8 cellular contexts compared by ENCODE assay signal in the genomic region with DNA sequence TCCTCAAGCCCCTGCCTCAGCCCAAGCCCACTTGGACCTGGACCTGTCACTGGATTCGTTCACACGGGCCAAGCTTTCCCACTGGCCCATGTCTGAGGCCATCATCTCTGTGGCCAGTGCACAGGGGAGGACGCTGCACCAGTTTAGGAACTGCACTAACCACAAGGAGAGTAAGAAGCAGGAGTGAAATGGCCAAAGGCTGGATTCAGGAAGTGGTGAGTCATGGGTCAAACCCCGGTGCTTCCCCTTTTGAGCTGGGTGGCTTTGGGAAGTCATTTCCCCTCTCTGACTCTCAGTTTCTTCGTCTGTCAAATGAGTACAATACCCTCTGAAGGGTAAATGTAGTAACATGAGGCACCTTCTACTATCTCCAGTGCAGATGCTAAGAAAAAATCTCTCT.
DNase-seq lines count a peak whose midpoint lies in the region; ATAC-seq and TF ChIP-seq lines count a peak whose summit lies in the region.

No MANE protein-coding gene starts in this region.

- H3K36me3 ChIP-seq in GM23338 (ENCODE audit: insufficient read depth) (no peaks in the 10 kb centered on the region), A673 (ENCODE audit: insufficient read depth, low read length, poor library complexity, severe bottlenecking) (no peaks in the 10 kb centered on the region)

- no peak overlapping the region for H3K4me2 ChIP-seq in GM23338

- H3K4me3 Mint-ChIP-seq in stimulated activated naive B cell treated with anti-CD40 and anti-IgM and Interleukin-4, amounts not matched to agents 10 μg/mL and 1 μg/mL and 100 μg/mL, for 72 hours = no peak overlapping the region
- H3K4me3 Mint-ChIP-seq in GM23338 = no peak overlapping the region

- H3K9me3 Mint-ChIP-seq in stimulated activated naive B cell treated with anti-CD40 and anti-IgM and Interleukin-4, amounts not matched to agents 10 μg/mL and 1 μg/mL and 100 μg/mL, for 72 hours = no peaks in the 10 kb centered on the region
- no peaks in the 10 kb centered on the region for H3K9me3 Mint-ChIP-seq in GM23338

- no TSS peak for BruUV-seq in A673 (replicated peaks; lab: Mats Ljungman, UMichigan)

- H3K27ac ChIP-seq in GM23338 (ENCODE audit: low read depth) (no peak overlapping the region), A673 (ENCODE audit: low read depth, low read length, poor library complexity, severe bottlenecking) (no peak overlapping the region)

- H3K4me3 ChIP-seq in GM23338 (no peak overlapping the region), A673 (ENCODE audit: low read depth, low read length, poor library complexity, severe bottlenecking) (no peak overlapping the region)

- H3K9me3 ChIP-seq in A673 (ENCODE audit: low read depth, low read length, poor library complexity, severe bottlenecking) = no peaks in the 10 kb centered on the region

- intact Hi-C loops in head of caudate nucleus (cut with DNase I) = no loop called here
- intact Hi-C loops in A673 (cut with micrococcal nuclease; ENCODE audit: unreplicated experiment) = no loop called here

- DNase-seq in HCEC 1CT = peak; percentile 78
- DNase-seq in SK-MEL-5 (ENCODE audit: low read depth, low spot score) = peak; percentile 42
- DNase-seq in head of caudate nucleus = peak in 23 of 42 donors; percentile 19 to 65 (median 43)
- peak; percentile 27 for DNase-seq in stimulated activated naive B cell treated with anti-CD40 and anti-IgM and Interleukin-4, amounts not matched to agents 10 μg/mL and 1 μg/mL and 100 μg/mL, for 72 hours
- no peak for DNase-seq in GM23338 (ENCODE audit: low spot score)
- no peak for DNase-seq in A673 (ENCODE audit: low spot score)
- no peak for DNase-seq in iPS-NIHi7 (ENCODE audit: extremely low spot score)
- no peak for DNase-seq in putamen (ENCODE audit: low spot score)

- peaks cover 30 to 31% of the 10 kb centered on the region in 2 donors for H3K4me1 Mint-ChIP-seq in stimulated activated naive B cell treated with anti-CD40 and anti-IgM and Interleukin-4, amounts not matched to agents 10 μg/mL and 1 μg/mL and 100 μg/mL, for 72 hours
- H3K4me1 Mint-ChIP-seq in GM23338 = peaks cover 18% of the 10 kb centered on the region

- H3K27me3 ChIP-seq in GM23338 (ENCODE audit: insufficient read depth) (peaks cover 7% of the 10 kb centered on the region; the same call in 1 of the 2 replicates), A673 (replicated peaks; ENCODE audit: insufficient read depth, low read depth, low read length, poor library complexity) (peaks cover 39% of the 10 kb centered on the region)

- H3K4me1 ChIP-seq in GM23338 (ENCODE audit: insufficient read depth) (peaks cover 14% of the 10 kb centered on the region), A673 (ENCODE audit: insufficient read depth, low read length, poor library complexity, severe bottlenecking) (no peaks in the 10 kb centered on the region)

- in situ Hi-C loops in SK-MEL-5 (cut with HindIII; ENCODE audit: low pct_unique_long_range_greater_than_20kb, low sequenced_read_pairs) = no loop called here

- H3K36me3 Mint-ChIP-seq in stimulated activated naive B cell treated with anti-CD40 and anti-IgM and Interleukin-4, amounts not matched to agents 10 μg/mL and 1 μg/mL and 100 μg/mL, for 72 hours = no peaks in the 10 kb centered on the region
- H3K36me3 Mint-ChIP-seq in GM23338 (ENCODE audit: low read depth) = no peaks in the 10 kb centered on the region

- POLR2A ChIA-PET in A673 (lab: Charles Lee; ENCODE audit: low non-redundant PET) = no interaction called here

- H3K9me2 ChIP-seq in GM23338 (ENCODE audit: insufficient read depth) = no peaks in the 10 kb centered on the region

- ATAC-seq in stimulated activated naive B cell treated with anti-CD40 and anti-IgM and Interleukin-4, amounts not matched to agents 10 μg/mL and 1 μg/mL and 100 μg/mL, for 72 hours (replicated peaks) = peak; percentile 63 to 75
- no peak for ATAC-seq in GM23338

- no peaks in the 10 kb centered on the region for H3K79me2 ChIP-seq in GM23338 (replicated peaks; ENCODE audit: insufficient read depth)

- H4K20me1 ChIP-seq in GM23338 (replicated peaks; ENCODE audit: insufficient read depth) = no peaks in the 10 kb centered on the region

- CTCF ChIA-PET in A673 (lab: Charles Lee) = no interaction called here

- no peaks in the 10 kb centered on the region for H3F3A ChIP-seq in GM23338 (replicated peaks; ENCODE audit: low read depth)

- peaks cover 51 to 67% of the 10 kb centered on the region in 2 donors for H3K27me3 Mint-ChIP-seq in stimulated activated naive B cell treated with anti-CD40 and anti-IgM and Interleukin-4, amounts not matched to agents 10 μg/mL and 1 μg/mL and 100 μg/mL, for 72 hours
- peaks cover 16% of the 10 kb centered on the region for H3K27me3 Mint-ChIP-seq in GM23338 (ENCODE audit: insufficient read depth, low read depth, poor library complexity)

- no peak overlapping the region; the same call in none of the 2 replicates for H2AFZ ChIP-seq in GM23338

- TF ChIP-seq CTCF in GM23338 (conservative IDR thresholded peaks at IDR 0.05; ENCODE audit: low read depth in 2 of 2) = no peak
- no peak for TF ChIP-seq CTCF in A673 (conservative IDR thresholded peaks at IDR 0.05; ENCODE audit: low read depth, low read length)

- H3K27ac Mint-ChIP-seq in stimulated activated naive B cell treated with anti-CD40 and anti-IgM and Interleukin-4, amounts not matched to agents 10 μg/mL and 1 μg/mL and 100 μg/mL, for 72 hours = no peak overlapping the region
- H3K27ac Mint-ChIP-seq in GM23338 = no peak overlapping the region

TF ChIP-seq in GM23338, 12 proteins besides CTCF, POLR2A, EP300 and RAD21:
- TF ChIP-seq ZNF331 (CRISPR knock-in tag; IDR thresholded peaks at IDR 0.05; ENCODE audit: low read depth) = no peak
TF ChIP-seq in GM23338: peak in this region for 0.

Comparison
In these comparisons a context has a peak if more than half of its experiments do, and no peak if none do; other contexts are left out.
1. DNase-seq: peak in HCEC 1CT (single experiment), SK-MEL-5 (single experiment), head of caudate nucleus (23 of 42) and stimulated activated naive B cell treated with anti-CD40 and anti-IgM and Interleukin-4, amounts not matched to agents 10 μg/mL and 1 μg/mL and 100 μg/mL, for 72 hours (single experiment); none in GM23338 (single experiment), A673 (single experiment), iPS-NIHi7 (single experiment) and putamen (single experiment).